Comparison of ENCODE assay signal across 27 cellular contexts in the genomic region with DNA sequence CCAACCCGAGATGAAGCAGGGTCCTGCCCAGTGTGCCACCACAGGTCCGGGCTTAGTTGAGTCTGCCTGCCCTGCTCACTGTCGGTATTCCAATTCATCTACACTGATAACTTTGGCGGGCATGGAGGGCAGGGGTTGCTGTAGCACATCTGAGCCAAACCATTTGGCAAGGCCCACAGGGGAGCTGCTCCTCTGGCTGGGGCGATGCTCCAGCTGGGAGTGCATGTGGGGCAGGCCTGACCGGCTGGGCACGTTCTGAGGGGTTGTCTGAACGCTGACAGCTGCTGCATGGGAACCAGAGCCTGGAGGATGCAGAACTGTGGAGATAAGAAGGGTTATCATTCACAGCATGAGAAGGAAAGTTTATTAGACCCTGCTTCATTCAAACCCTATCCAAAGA. TPM values are rescaled to one million over a fixed set of nuclear protein-coding genes. Genes with fewer than 3 reads are reported as not detected.
DNase-seq lines count a peak whose midpoint lies in the region; ATAC-seq, FAIRE-seq and TF ChIP-seq lines count a peak whose summit lies in the region.
"Had no signal": no experiment of that assay in that cellular context is flagged by ENCODE, and none has a peak within 500 bp of the region (broad histone marks: within the 10 kb centered on the region; RNA-seq: fewer than 3 reads in every experiment).

No MANE protein-coding gene starts in this region.

- no peak overlapping the region for H2AFZ ChIP-seq in mesenchymal stem cell (ENCODE audit: low read depth, low read length)

- no peak for ATAC-seq in GM19328 (IDR thresholded peaks at IDR 0.05; ENCODE audit: unreplicated experiment)
- ATAC-seq: activated CD8-positive, alpha-beta T cell treated with anti-CD3 and anti-CD28 coated beads, Interleukin-2, amount 10 ng/mL, durations not matched to agents 7 days and 5 days; gastroesophageal sphincter; Panc1; stimulated activated memory B cell treated with anti-CD40 and anti-IgM and Interleukin-4, amounts not matched to agents 10 μg/mL and 1 μg/mL and 100 μg/mL, for 72 hours had no signal

- TF ChIP-seq EP300 in esophagus muscularis mucosa (IDR thresholded peaks at IDR 0.05), result no peak

- no peak overlapping the region for H2AK5ac ChIP-seq in mesenchymal stem cell (ENCODE audit: low read length, severe bottlenecking)

- H3K79me1 ChIP-seq in mesenchymal stem cell (replicated peaks; ENCODE audit: low read length, poor library complexity, severe bottlenecking), result peaks cover 21% of the 10 kb centered on the region

- H3K36me3 ChIP-seq in BE2C (peaks cover 85% of the 10 kb centered on the region), cardiac muscle cell (peaks cover 84% of the 10 kb centered on the region), mesenchymal stem cell (ENCODE audit: control insufficient read depth in 1 of 2, insufficient read depth in 2 of 2, low read depth in 1 of 2, low read length in 2 of 2) (peaks cover 58 to 99% of the 10 kb centered on the region in 2 experiments), esophagus muscularis mucosa (peaks cover 74 to 100% (median 98%) of the 10 kb centered on the region in 4 donors)

- peak overlapping the region; percentile 71 for H4K8ac ChIP-seq in mesenchymal stem cell (ENCODE audit: low read length)

- DNase-seq in BE2C (peak; percentile 42), GM12891 (ENCODE audit: insufficient read length, low spot score) (no peak), cardiac muscle cell (ENCODE audit: low read depth in 1 of 2, low spot score in 1 of 2) (peak in 1 of 2 donors; percentile 6), mesenchymal stem cell (no peak), esophagus muscularis mucosa (ENCODE audit: extremely low spot score) (no peak), retina (no peak), NCI-H748 treated with DMSO at 0.1 percent for 48 hours (lab: John Stamatoyannopoulos, UW) (no peak)
- DNase-seq: activated CD4-positive, alpha-beta T cell treated with anti-CD3 and anti-CD28 coated beads for 4 hours; activated CD8-positive, alpha-beta T cell treated with anti-CD3 and anti-CD28 coated beads, Interleukin-2, amount 10 ng/mL, durations not matched to agents 7 days and 5 days; C1 segment of cervical spinal cord; Calu3; hippocampal formation; NCI-H1436; NCI-H2081 treated with DMSO at 0.1 percent for 48 hours; NCI-H345; SIG-M5 had no signal

- H3K4me1 ChIP-seq in BE2C (no peaks in the 10 kb centered on the region; the same call in 1 of the 2 replicates), cardiac muscle cell (ENCODE audit: low read depth) (peaks cover 4% of the 10 kb centered on the region), mesenchymal stem cell (ENCODE audit: control insufficient read depth, insufficient read depth, low read depth, low read length) (no peaks in the 10 kb centered on the region), esophagus muscularis mucosa (peaks cover 0 to 4% (median 0%) of the 10 kb centered on the region in 4 donors)
- H3K4me1 ChIP-seq: breast epithelium, upper lobe of left lung had no signal

- no peak overlapping the region for H2BK5ac ChIP-seq in mesenchymal stem cell (ENCODE audit: low read depth, low read length, poor library complexity, severe bottlenecking)

- no peak for FAIRE-seq in GM12891 (lab: Jason Lieb, UNC)
- FAIRE-seq: GM18507, GM19239, H1 had no signal

- H3K4me3 ChIP-seq in BE2C (ENCODE audit: low read depth, low read length) (no peak overlapping the region), cardiac muscle cell (no peak overlapping the region), mesenchymal stem cell (ENCODE audit: insufficient read depth in 1 of 2, low read depth in 1 of 2, low read length in 2 of 2) (no peak overlapping the region), esophagus muscularis mucosa (no peak overlapping the region)
- H3K4me3 ChIP-seq: breast epithelium, gastroesophageal sphincter, upper lobe of left lung had no signal

- no peak overlapping the region for H3K4ac ChIP-seq in mesenchymal stem cell (ENCODE audit: low read depth in 1 of 2, low read length in 2 of 2)

- H3K9ac ChIP-seq in mesenchymal stem cell (ENCODE audit: low read length), result no peak overlapping the region
- H3K9ac ChIP-seq: KMS-11 had no signal

- H3K27ac ChIP-seq in cardiac muscle cell (peak overlapping the region; percentile 69), mesenchymal stem cell (ENCODE audit: low read length, poor library complexity, severe bottlenecking) (no peak overlapping the region), esophagus muscularis mucosa (replicated peaks in 1 of 4) (no peak overlapping the region)
- H3K27ac ChIP-seq: breast epithelium, gastroesophageal sphincter, KMS-11, upper lobe of left lung, VCaP had no signal

- no peak overlapping the region for H3K18ac ChIP-seq in mesenchymal stem cell (ENCODE audit: low read depth in 1 of 2, low read length in 2 of 2)

- no peaks in the 10 kb centered on the region for H3K9me3 ChIP-seq in BE2C
- no peaks in the 10 kb centered on the region for H3K9me3 ChIP-seq in cardiac muscle cell (ENCODE audit: low read depth)
- no peaks in the 10 kb centered on the region for H3K9me3 ChIP-seq in mesenchymal stem cell (ENCODE audit: control insufficient read depth, low read length)
- H3K9me3 ChIP-seq in esophagus muscularis mucosa, result no peaks in the 10 kb centered on the region
- H3K9me3 ChIP-seq: breast epithelium, gastroesophageal sphincter, upper lobe of left lung had no signal

- no peak overlapping the region for H4K91ac ChIP-seq in mesenchymal stem cell (ENCODE audit: low read length)

- 90% methylated on average over 8 of the region's 8 CpGs for WGBS in mesenchymal stem cell
- WGBS in esophagus muscularis mucosa, result 71% methylated on average over 8 of the region's 8 CpGs

- H2BK12ac ChIP-seq in mesenchymal stem cell (ENCODE audit: low read length in 2 of 2), result no peak overlapping the region

- intact Hi-C loops in esophagus muscularis mucosa (cut with DNase I), result no loop called here

- no peak overlapping the region for H3K4me2 ChIP-seq in mesenchymal stem cell (ENCODE audit: low read length, poor library complexity, severe bottlenecking)
- H3K4me2 ChIP-seq: KMS-11 had no signal

- H3K14ac ChIP-seq in mesenchymal stem cell (ENCODE audit: low read length in 2 of 2), result no peak overlapping the region

- no peaks in the 10 kb centered on the region for H3K27me3 ChIP-seq in BE2C
- H3K27me3 ChIP-seq in cardiac muscle cell, result no peaks in the 10 kb centered on the region
- H3K27me3 ChIP-seq in mesenchymal stem cell (ENCODE audit: control insufficient read depth in 1 of 2, insufficient read depth in 1 of 2, low read length in 2 of 2), result no peaks in the 10 kb centered on the region
- no peaks in the 10 kb centered on the region for H3K27me3 ChIP-seq in esophagus muscularis mucosa
- H3K27me3 ChIP-seq: breast epithelium, gastroesophageal sphincter, upper lobe of left lung had no signal

- no peak overlapping the region for H2BK120ac ChIP-seq in mesenchymal stem cell (ENCODE audit: low read depth, low read length)

- no peak overlapping the region for H2BK15ac ChIP-seq in mesenchymal stem cell (ENCODE audit: low read depth, poor library complexity, severe bottlenecking)

- H3K23ac ChIP-seq in mesenchymal stem cell (ENCODE audit: low read length in 2 of 2), result no peak overlapping the region

- TF ChIP-seq CTCF in BE2C (IDR thresholded peaks at IDR 0.05; ENCODE audit: low read depth, low read length) (no peak), cardiac muscle cell (IDR thresholded peaks at IDR 0.05; ENCODE audit: low read depth, low read length) (no peak), esophagus muscularis mucosa (IDR thresholded peaks at IDR 0.05) (no peak)

- TF ChIP-seq POLR2A in GM12891 (IDR thresholded peaks at IDR 0.05; ENCODE audit: low read depth, low read length) (no peak; the same call in 1 of the 2 replicates), esophagus muscularis mucosa (IDR thresholded peaks at IDR 0.05; ENCODE audit: low read depth) (no peak)

TF ChIP-seq in GM12891, 5 proteins besides CTCF, POLR2A, EP300 and RAD21:
- TF ChIP-seq TAF1 (IDR thresholded peaks at IDR 0.05; ENCODE audit: low read depth, low read length) (no peak), POLR2AphosphoS5 (IDR thresholded peaks at IDR 0.05; ENCODE audit: low read depth, low read length) (0 out of 2 replicates have a peak, but pooled peaks have one; percentile 19)

RNA-seq across cellular contexts. Expression of gene DRG1, which starts 40.4 kb away (rescaled TPM):
- 254 TPM for polyA plus RNA-seq in BE2C (2012; ENCODE audit: insufficient read depth, insufficient read length, low read depth)
- 63.7 TPM for polyA plus RNA-seq in GM12891 (2012; ENCODE audit: low read depth, missing spikeins)
- total RNA-seq in cardiac muscle cell (55.0 and 70.6 TPM in 2 replicates), esophagus muscularis mucosa (10 to 100 TPM; 38.3 to 61.0 (median 53.0) TPM)
- 94.1 and 100 TPM in 2 replicates for polyA plus RNA-seq in cardiac muscle cell
- 44.1 TPM for polyA plus RNA-seq in mesenchymal stem cell (2013, experiment 1 of 2)
- 45.0 TPM for polyA plus RNA-seq in mesenchymal stem cell (2013, experiment 2 of 2)

RNA-seq across cellular contexts. Expression of gene EIF4ENIF1, which starts 49.8 kb away (rescaled TPM):
- 48.9 TPM for polyA plus RNA-seq in BE2C (2012; ENCODE audit: insufficient read depth, insufficient read length, low read depth)
- 18.9 TPM for polyA plus RNA-seq in GM12891 (2012; ENCODE audit: low read depth, missing spikeins)
- 15.8 and 18.0 TPM in 2 replicates for total RNA-seq in cardiac muscle cell
- 26.5 and 38.7 TPM in 2 replicates for polyA plus RNA-seq in cardiac muscle cell
- polyA plus RNA-seq in mesenchymal stem cell (2013, experiment 1 of 2), result 15.3 TPM
- 15.2 TPM for polyA plus RNA-seq in mesenchymal stem cell (2013, experiment 2 of 2)
- 10 to 100 TPM; 23.8 to 51.4 (median 25.0) TPM for total RNA-seq in esophagus muscularis mucosa

RNA-seq across cellular contexts. Expression of gene SFI1, which starts 56.5 kb away (rescaled TPM):
- polyA plus RNA-seq in BE2C (2012; ENCODE audit: insufficient read depth, insufficient read length, low read depth), result 20.8 TPM
- 34.8 TPM for polyA plus RNA-seq in GM12891 (2012; ENCODE audit: low read depth, missing spikeins)
- total RNA-seq in cardiac muscle cell, result 18.2 and 23.8 TPM in 2 replicates
- 13.6 and 22.0 TPM in 2 replicates for polyA plus RNA-seq in cardiac muscle cell
- 6.0 TPM for polyA plus RNA-seq in mesenchymal stem cell (2013, experiment 1 of 2)
- polyA plus RNA-seq in mesenchymal stem cell (2013, experiment 2 of 2), result 5.9 TPM
- 10 to 100 TPM in 3 of 4 donors, 1 to 10 TPM in 1; 9.4 to 21.1 (median 15.4) TPM for total RNA-seq in esophagus muscularis mucosa
